In the genomic region with DNA sequence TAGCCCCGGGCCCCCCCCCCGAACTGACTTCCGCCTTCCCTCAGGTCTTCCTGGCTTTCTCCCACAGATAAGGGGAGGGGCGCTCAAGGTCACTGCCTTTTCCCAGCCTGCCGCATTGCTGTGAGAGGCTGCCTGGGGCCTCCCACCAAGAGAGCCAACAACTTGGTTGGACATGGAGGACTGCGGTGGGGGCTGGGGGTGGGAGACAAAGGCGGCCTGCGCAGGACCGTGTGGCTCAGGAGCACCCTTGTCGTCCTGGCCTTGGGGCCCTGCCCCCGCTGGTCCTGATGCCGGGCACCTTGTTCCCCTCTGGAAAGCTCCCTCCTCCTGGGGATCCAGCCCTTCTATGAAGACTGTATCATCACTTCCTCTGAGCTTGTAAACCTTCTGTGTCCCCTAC, we compare ENCODE assay signal across 22 cellular contexts.
A peak's percentile ranks its signal among the peaks of the same experiment; 100 is the strongest.
DNase-seq lines count a peak whose midpoint lies in the region; ATAC-seq, FAIRE-seq and TF ChIP-seq lines count a peak whose summit lies in the region.
"Had no signal": no experiment of that assay in that cellular context is flagged by ENCODE, and none has a peak within 500 bp of the region (broad histone marks: within the 10 kb centered on the region; RNA-seq: fewer than 3 reads in every experiment).

No MANE protein-coding gene starts in this region.

- H3K9ac ChIP-seq in astrocyte (ENCODE audit: low read length): no peak overlapping the region

- peaks cover 13% of the 10 kb centered on the region for H3K4me1 ChIP-seq in astrocyte (ENCODE audit: insufficient read depth, low read length)
- H3K4me1 ChIP-seq in Caco-2: peaks cover 9% of the 10 kb centered on the region; the same call in 1 of the 2 replicates
- H3K4me1 ChIP-seq: BE2C had no signal

- H3K27me3 ChIP-seq in H7 (ENCODE audit: control insufficient read depth, insufficient read depth, low read length) (no peaks in the 10 kb centered on the region; the same call in 1 of the 2 replicates), astrocyte (ENCODE audit: insufficient read depth, low read length) (no peaks in the 10 kb centered on the region), Caco-2 (replicated peaks; ENCODE audit: control insufficient read depth, insufficient read depth, low read length) (no peaks in the 10 kb centered on the region)
- H3K27me3 ChIP-seq: BE2C had no signal

- no peaks in the 10 kb centered on the region for H3K79me2 ChIP-seq in astrocyte (ENCODE audit: insufficient read depth, low read length)

- TF ChIP-seq CTCF in astrocyte (IDR thresholded peaks at IDR 0.05; ENCODE audit: insufficient read depth, low read depth, low read length) (no peak), Caco-2 (IDR thresholded peaks at IDR 0.05; ENCODE audit: insufficient read depth in 1 of 2, low read depth in 1 of 2, low read length in 1 of 2, severe bottlenecking in 1 of 2, unreplicated experiment in 1 of 2) (no peak)

- CTCF ChIA-PET in Caco-2 (lab: Charles Lee): no interaction called here

- intact Hi-C loops in Caco-2 (cut with micrococcal nuclease; ENCODE audit: unreplicated experiment): no loop called here

- H3K27me3 Mint-ChIP-seq in astrocyte (ENCODE audit: low read depth, unreplicated experiment) (peaks cover 30% of the 10 kb centered on the region), Caco-2 (ENCODE audit: insufficient read depth, unreplicated experiment) (peaks cover 13% of the 10 kb centered on the region)

- H3K9me3 ChIP-seq in astrocyte (ENCODE audit: insufficient read depth, low read depth, low read length): no peaks in the 10 kb centered on the region
- no peaks in the 10 kb centered on the region for H3K9me3 ChIP-seq in Caco-2
- H3K9me3 ChIP-seq: BE2C had no signal

- DNase-seq in H7: peak; percentile 48
- DNase-seq in astrocyte (ENCODE audit: low read depth): no peak
- DNase-seq in left kidney (ENCODE audit: low read depth, low spot score): peak; percentile 55
- no peak for DNase-seq in Caco-2
- no peak for DNase-seq in central memory CD4-positive, alpha-beta T cell
- DNase-seq in activated effector memory CD4-positive, alpha-beta T cell treated with anti-CD3 and anti-CD28 coated beads, Interleukin-2, amount 50 U/mL, for 16 hours: no peak
- DNase-seq: BE2C; C1 segment of cervical spinal cord; CD4-positive, CD25-positive, alpha-beta regulatory T cell; CD8-positive, alpha-beta memory T cell; COR-L47; DMS79; GDM1; GOT3; HCEC 1CT; KG1 had no signal

- H3K27ac Mint-ChIP-seq in astrocyte (ENCODE audit: unreplicated experiment) (no peak overlapping the region), Caco-2 (ENCODE audit: unreplicated experiment) (no peak overlapping the region)
- H3K27ac Mint-ChIP-seq: CD4-positive, CD25-positive, alpha-beta regulatory T cell; CD8-positive, alpha-beta memory T cell; IgD-negative memory B cell had no signal

- no peak overlapping the region for H2AFZ ChIP-seq in astrocyte (ENCODE audit: low read depth, low read length)

- H3K36me3 Mint-ChIP-seq in astrocyte (ENCODE audit: low read depth, unreplicated experiment) (no peaks in the 10 kb centered on the region), Caco-2 (ENCODE audit: insufficient read depth, unreplicated experiment) (no peaks in the 10 kb centered on the region)
- H3K36me3 Mint-ChIP-seq: CD4-positive, CD25-positive, alpha-beta regulatory T cell; CD8-positive, alpha-beta memory T cell had no signal

- H3K4me1 Mint-ChIP-seq in astrocyte (ENCODE audit: low read depth, unreplicated experiment): peaks cover 3% of the 10 kb centered on the region
- H3K4me1 Mint-ChIP-seq in Caco-2 (ENCODE audit: low read depth, unreplicated experiment): no peaks in the 10 kb centered on the region
- H3K4me1 Mint-ChIP-seq: CD4-positive, CD25-positive, alpha-beta regulatory T cell; CD8-positive, alpha-beta memory T cell had no signal

- H3K4me3 ChIP-seq in H7 (ENCODE audit: insufficient read depth, low read depth, low read length) (no peak overlapping the region), astrocyte (ENCODE audit: insufficient read depth, low read depth, low read length) (no peak overlapping the region), Caco-2 (ENCODE audit: low read depth, low read length) (no peak overlapping the region)

- FAIRE-seq in astrocyte (lab: Jason Lieb, UNC): no peak
- FAIRE-seq: D721Med, GM12892, GM18507, HTR-8/SVneo had no signal

- H3K4me2 ChIP-seq in astrocyte (ENCODE audit: low read length): peak overlapping the region; percentile 64

- BruUV-seq in Caco-2 (replicated peaks; lab: Mats Ljungman, UMichigan): no TSS peak

- H3K4me3 Mint-ChIP-seq in astrocyte (ENCODE audit: unreplicated experiment) (no peak overlapping the region), Caco-2 (ENCODE audit: unreplicated experiment) (no peak overlapping the region)
- H3K4me3 Mint-ChIP-seq: CD4-positive, CD25-positive, alpha-beta regulatory T cell; CD8-positive, alpha-beta memory T cell; IgD-negative memory B cell had no signal

- no peaks in the 10 kb centered on the region for H3K36me3 ChIP-seq in H7 (replicated peaks; ENCODE audit: control insufficient read depth, insufficient read depth, low read length)
- no peaks in the 10 kb centered on the region for H3K36me3 ChIP-seq in astrocyte (ENCODE audit: insufficient read depth, low read length)
- H3K36me3 ChIP-seq in Caco-2 (ENCODE audit: control insufficient read depth, insufficient read depth, low read length): no peaks in the 10 kb centered on the region
- H3K36me3 ChIP-seq: BE2C had no signal

- peak overlapping the region; percentile 61 for H3K27ac ChIP-seq in astrocyte (ENCODE audit: low read depth, low read length)

- ATAC-seq in GM18511 (IDR thresholded peaks at IDR 0.05; ENCODE audit: unreplicated experiment): no peak

- POLR2A ChIA-PET in Caco-2 (lab: Charles Lee): no interaction called here

- peaks cover 4% of the 10 kb centered on the region for H3K9me3 Mint-ChIP-seq in astrocyte (ENCODE audit: unreplicated experiment)
- no peaks in the 10 kb centered on the region for H3K9me3 Mint-ChIP-seq in Caco-2 (ENCODE audit: unreplicated experiment)
- H3K9me3 Mint-ChIP-seq: CD8-positive, alpha-beta memory T cell; IgD-negative memory B cell had no signal

- H4K20me1 ChIP-seq in astrocyte (ENCODE audit: insufficient read depth, low read length): no peaks in the 10 kb centered on the region

Comparison
In these comparisons a context has a peak if more than half of its experiments do, and no peak if none do; other contexts are left out.
1. DNase-seq: peak in H7 (single experiment) and left kidney (single experiment); none in astrocyte (single experiment), Caco-2 (0 of 2), central memory CD4-positive, alpha-beta T cell (single experiment) and activated effector memory CD4-positive, alpha-beta T cell treated with anti-CD3 and anti-CD28 coated beads, Interleukin-2, amount 50 U/mL, for 16 hours (single experiment).